Comparison of ENCODE assay signal across 8 cellular contexts in the genomic region with DNA sequence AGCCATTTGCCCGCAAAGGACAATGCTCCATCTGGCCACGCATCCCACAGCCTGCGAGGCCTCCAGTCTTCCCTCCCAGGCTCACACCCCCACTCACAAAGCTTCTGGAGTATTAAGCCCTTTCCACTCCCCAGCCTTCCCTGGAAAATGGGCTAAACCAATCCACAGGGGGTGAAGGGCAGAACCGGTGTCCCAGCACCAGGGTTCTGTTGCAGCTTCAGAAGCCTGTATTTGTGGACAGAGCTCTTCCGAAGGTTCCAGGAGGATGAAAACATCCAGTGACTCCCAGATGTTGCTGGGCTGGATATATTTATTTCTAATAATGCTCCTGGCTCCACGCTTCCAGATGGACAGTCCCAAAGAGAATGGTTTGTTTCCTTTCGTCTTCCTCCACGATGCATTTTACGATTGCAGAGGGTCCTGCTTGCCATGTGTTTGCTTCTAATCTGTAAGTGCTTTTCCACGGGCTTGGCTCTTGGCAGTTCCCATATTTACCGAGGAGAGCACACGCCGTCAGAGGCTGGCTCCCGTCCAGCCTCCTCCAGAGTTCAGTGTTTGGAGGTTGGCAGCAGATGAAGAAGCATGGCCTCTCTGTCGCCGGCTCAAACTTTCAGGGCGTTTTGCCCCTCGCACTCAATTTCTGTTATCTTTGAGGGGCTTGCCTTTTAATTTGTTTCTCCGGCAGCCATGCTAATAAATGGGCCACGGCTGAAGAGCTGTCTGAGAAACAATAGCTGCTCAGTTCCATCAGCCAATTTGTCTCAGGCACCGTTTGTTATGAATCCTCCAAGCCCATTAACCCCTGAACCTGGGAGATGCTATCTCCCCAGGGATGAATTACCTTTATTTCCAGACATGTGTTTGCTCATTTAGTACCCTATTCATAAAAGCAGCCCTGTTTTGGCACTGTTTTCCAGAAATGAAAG.
DNase-seq lines count a peak whose midpoint lies in the region; ATAC-seq lines count a peak whose summit lies in the region.

No MANE protein-coding gene starts in this region.

- ATAC-seq in HG03045 (IDR thresholded peaks at IDR 0.05; ENCODE audit: unreplicated experiment) (no peak), GM21529 (IDR thresholded peaks at IDR 0.05; ENCODE audit: unreplicated experiment) (no peak)

- H3K36me3 ChIP-seq in MG63, result no peaks in the 10 kb centered on the region

- no peaks in the 10 kb centered on the region for H3K27me3 ChIP-seq in MG63

- no peaks in the 10 kb centered on the region for H3K9me3 ChIP-seq in MG63

- peak overlapping the region; percentile 20 for H3K4me3 ChIP-seq in MG63

- H3K27ac ChIP-seq in substantia nigra (ENCODE audit: low read depth, low read length, poor library complexity, severe bottlenecking), result peak overlapping the region; percentile 89

- peak; percentile 55 for DNase-seq in MG63
- DNase-seq in amygdala (lab: John Stamatoyannopoulos, UW), result peak in 50 of 56 donors; percentile 6 to 81 (median 51)
- DNase-seq in iris pigment epithelial cell (ENCODE audit: low read depth), result peak; percentile 61
- peak in 44 of 49 donors; percentile 9 to 80 (median 46) for DNase-seq in substantia nigra (lab: John Stamatoyannopoulos, UW)
- DNase-seq in stimulated activated CD4-positive, alpha-beta T cell treated with anti-CD3 and anti-CD28 coated beads, Interleukin-4, amount 100 ng/mL, for 1 hour, result no peak
- DNase-seq in Kasumi-1 (lab: John Stamatoyannopoulos, UW), result no peak

Comparison
In these comparisons a context has a peak if more than half of its experiments do, and no peak if none do; other contexts are left out.
1. DNase-seq: peak in MG63 (single experiment), amygdala (50 of 56), iris pigment epithelial cell (single experiment) and substantia nigra (44 of 49); none in stimulated activated CD4-positive, alpha-beta T cell treated with anti-CD3 and anti-CD28 coated beads, Interleukin-4, amount 100 ng/mL, for 1 hour (single experiment) and Kasumi-1 (0 of 2).